21 cellular contexts compared by ENCODE assay signal in the genomic region with DNA sequence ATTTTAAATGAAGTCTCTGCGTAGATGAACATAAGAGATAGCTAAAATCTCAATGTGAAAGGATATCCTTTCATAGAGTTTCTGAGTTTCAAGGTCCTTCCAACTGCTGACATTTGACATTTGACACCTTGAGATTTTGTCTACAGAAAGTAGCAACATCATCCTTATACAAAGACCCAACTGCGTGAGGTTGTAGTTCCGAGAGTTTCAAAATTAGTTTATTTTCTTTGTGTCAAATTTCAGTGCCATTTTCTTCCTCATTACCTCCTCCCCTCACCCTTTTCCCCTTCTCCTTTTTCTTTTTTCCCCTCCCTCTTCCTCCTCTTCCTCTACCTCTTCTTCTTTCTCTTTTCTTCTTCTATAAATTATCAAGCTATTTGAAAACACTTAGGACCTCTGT. TPM values are rescaled to one million over a fixed set of nuclear protein-coding genes. Genes with fewer than 3 reads are reported as not detected.
"Had no signal": no experiment of that assay in that cellular context is flagged by ENCODE, and none has a peak within 500 bp of the region (broad histone marks: within the 10 kb centered on the region; RNA-seq: fewer than 3 reads in every experiment).

No MANE protein-coding gene starts in this region.

- H3K4me1 ChIP-seq: esophagus squamous epithelium, left lung, thyroid gland had no signal

- H2AFZ ChIP-seq: hepatocyte had no signal

- H3K36me3 ChIP-seq: esophagus squamous epithelium, left lung, neutrophil, thyroid gland had no signal

- FAIRE-seq: endothelial cell of umbilical vein, keratinocyte, urothelium cell line had no signal

- DNase-seq: activated CD4-positive, alpha-beta T cell treated with anti-CD3 and anti-CD28 coated beads for 48 hours; activated naive CD4-positive, alpha-beta T cell; activated naive CD8-positive, alpha-beta T cell treated with anti-CD3 and anti-CD28 coated beads, Interleukin-2, amount 10 ng/mL, durations not matched to agents 7 days and 5 days; activated T-cell treated with anti-CD3 and anti-CD28 coated beads, Interleukin-2, amount 50 U/mL, for 1 hour; aorta; cerebellar nuclear complex; effector CD8-positive, alpha-beta T cell; esophagus squamous epithelium; left lung; mammary epithelial cell; naive B cell; stimulated activated CD4-positive, alpha-beta T cell treated with anti-CD3 and anti-CD28 coated beads, Interleukin-1b, Interleukin-23, amount 100 ng/mL, for 48 hours; thyroid gland had no signal

- H3K9me3 ChIP-seq: esophagus squamous epithelium, left lung, neutrophil, thyroid gland had no signal

- H3K27me3 ChIP-seq: esophagus squamous epithelium, hepatocyte, left lung, neutrophil, thyroid gland had no signal

- H3K4me3 ChIP-seq: esophagus squamous epithelium, hepatocyte, left lung, thyroid gland had no signal

- ATAC-seq: left lung had no signal

- H3K27ac ChIP-seq: esophagus squamous epithelium, hepatocyte, left lung, neutrophil, thyroid gland had no signal

- H3K79me2 ChIP-seq: hepatocyte had no signal

- H3K4me2 ChIP-seq: hepatocyte had no signal

RNA-seq across cellular contexts. Expression of a gene that starts 26.9 kb away (rescaled TPM):
- total RNA-seq: endothelial cell of umbilical vein, fibroblast of villous mesenchyme, glomerular endothelial cell, hepatocyte, mammary epithelial cell, renal cortical epithelial cell had no signal
- polyA plus RNA-seq: endothelial cell of umbilical vein, keratinocyte, mammary epithelial cell had no signal
